Comparison of ENCODE assay signal across 8 cellular contexts in genomic region chr11:110173775-110174644, GRCh38.
A peak's percentile ranks its signal among the peaks of the same experiment; 100 is the strongest.
DNase-seq lines count a peak whose midpoint lies in the region; ATAC-seq and TF ChIP-seq lines count a peak whose summit lies in the region.

No MANE protein-coding gene starts in this region.

- ATAC-seq in HG02763 (IDR thresholded peaks at IDR 0.05; ENCODE audit: unreplicated experiment) = peak; percentile 56
- no peak for ATAC-seq in HG03097 (IDR thresholded peaks at IDR 0.05; ENCODE audit: low FRiP score, unreplicated experiment)

- TF ChIP-seq CTCF in GM12874 (IDR thresholded peaks at IDR 0.05; ENCODE audit: insufficient read depth, low read depth, low read length) = peak; percentile 87
- TF ChIP-seq CTCF in ovary (IDR thresholded peaks at IDR 0.05) = peak; percentile 48 to 56 (median 49)
- TF ChIP-seq CTCF in tibial artery (IDR thresholded peaks at IDR 0.05) = peak; percentile 47 to 72

- H3K4me1 ChIP-seq in NT2/D1 (ENCODE audit: insufficient read depth, insufficient read length) (peaks cover 10% of the 10 kb centered on the region), ovary (ENCODE audit: insufficient read depth) (no peaks in the 10 kb centered on the region), tibial artery (peaks cover 0 to 5% (median 0%) of the 10 kb centered on the region in 4 donors)

- no peaks in the 10 kb centered on the region for H3K36me3 ChIP-seq in NT2/D1 (ENCODE audit: insufficient read depth, insufficient read length, low read length)
- H3K36me3 ChIP-seq in ovary = no peaks in the 10 kb centered on the region
- no peaks in the 10 kb centered on the region for H3K36me3 ChIP-seq in tibial artery

- no peak for TF ChIP-seq POLR2A in ovary (IDR thresholded peaks at IDR 0.05)

- peak overlapping the region; percentile 42 for H3K9ac ChIP-seq in NT2/D1 (ENCODE audit: insufficient read length, low read depth)

- DNase-seq in NT2/D1 (ENCODE audit: low read depth, low spot score) (peak; percentile 82), glomerular visceral epithelial cell (ENCODE audit: extremely low spot score) (peak; percentile 78), ovary (peak; percentile 58 to 80 (median 75)), tibial artery (peak in 1 of 2 donors; percentile 53)
- DNase-seq in activated T-helper 9 cell treated with anti-CD3 and anti-CD28 coated beads, Interleukin-2, amount 50 U/mL, for 16 hours (ENCODE audit: low read depth) = peak; percentile 24

- no peaks in the 10 kb centered on the region for H3K9me3 ChIP-seq in NT2/D1 (ENCODE audit: insufficient read depth, low read length)
- H3K9me3 ChIP-seq in ovary = no peaks in the 10 kb centered on the region
- no peaks in the 10 kb centered on the region for H3K9me3 ChIP-seq in tibial artery

- no peak overlapping the region for H3K27ac ChIP-seq in ovary
- no peak overlapping the region for H3K27ac ChIP-seq in tibial artery

- WGBS in ovary, 3 donors = 6 to 13% (median 9%) methylated on average over 14 of the region's 14 CpGs

- intact Hi-C loops in ovary (cut with DNase I) (no loop called here), tibial artery (cut with DNase I; ENCODE audit: low total_unique reads) (no loop called here)

- no peak for TF ChIP-seq EP300 in ovary (IDR thresholded peaks at IDR 0.05)

- H3K4me3 ChIP-seq in NT2/D1 (ENCODE audit: insufficient read length, low read depth) = no peak overlapping the region
- no peak overlapping the region for H3K4me3 ChIP-seq in ovary
- peak overlapping the region in 1 of 2 donors; percentile 19 for H3K4me3 ChIP-seq in tibial artery

- H3K27me3 ChIP-seq in NT2/D1 (ENCODE audit: insufficient read depth, insufficient read length) (no peaks in the 10 kb centered on the region), ovary (no peaks in the 10 kb centered on the region), tibial artery (no peaks in the 10 kb centered on the region)
